Comparison of ENCODE assay signal across 24 cellular contexts in the genomic region with DNA sequence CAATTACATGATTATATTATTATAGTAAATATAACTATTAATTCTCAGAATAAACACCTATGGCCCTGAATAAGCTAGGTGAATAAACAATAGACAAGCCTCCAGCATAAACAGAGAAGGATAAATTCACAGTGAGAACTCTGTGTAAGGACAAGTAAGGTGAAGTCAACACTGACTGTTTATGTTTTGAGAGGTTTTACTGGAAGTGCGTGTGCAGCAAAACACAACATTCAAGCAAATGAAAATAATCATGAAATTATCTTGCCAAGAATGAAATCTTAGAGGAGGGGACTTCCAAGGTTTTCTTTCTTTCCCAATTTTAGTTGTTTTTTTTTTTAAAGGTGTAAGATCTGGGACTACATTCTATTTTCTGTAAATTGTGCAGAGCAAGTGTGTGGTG.
"Had no signal": no experiment of that assay in that cellular context is flagged by ENCODE, and none has a peak within 500 bp of the region (broad histone marks: within the 10 kb centered on the region; RNA-seq: fewer than 3 reads in every experiment).

No MANE protein-coding gene starts in this region.

- H3K36me3 Mint-ChIP-seq: mesothelial cell of epicardium; naive B cell; natural killer cell; stimulated activated memory B cell treated with anti-CD40 and anti-IgM and Interleukin-4, amounts not matched to agents 10 μg/mL and 1 μg/mL and 100 μg/mL, for 72 hours; type B pancreatic cell had no signal

- H3K9me3 ChIP-seq: left ventricle myocardium inferior, ovary, right atrium auricular region, right lobe of liver, tibial nerve, vagina had no signal

- H3K4me1 ChIP-seq: left ventricle myocardium inferior, right atrium auricular region, right lobe of liver, vagina had no signal

- H3K36me3 ChIP-seq: left ventricle myocardium inferior, ovary, right atrium auricular region, right lobe of liver, tibial nerve, vagina had no signal

- H3K4me2 ChIP-seq: smooth muscle cell had no signal

- H3K4me3 Mint-ChIP-seq: mesothelial cell of epicardium; naive B cell; natural killer cell; nephron progenitor cell; stimulated activated memory B cell treated with anti-CD40 and anti-IgM and Interleukin-4, amounts not matched to agents 10 μg/mL and 1 μg/mL and 100 μg/mL, for 72 hours; stimulated activated naive CD8-positive, alpha-beta T cell treated with anti-CD3 and anti-CD28 coated beads, Interleukin-15, amount 100 ng/mL, for 72 hours; type B pancreatic cell had no signal

- H3K27ac ChIP-seq: left ventricle myocardium inferior, ovary, right atrium auricular region, right lobe of liver, vagina had no signal

- H3K9me3 Mint-ChIP-seq: mesothelial cell of epicardium; nephron progenitor cell; stimulated activated memory B cell treated with anti-CD40 and anti-IgM and Interleukin-4, amounts not matched to agents 10 μg/mL and 1 μg/mL and 100 μg/mL, for 72 hours; stimulated activated naive CD8-positive, alpha-beta T cell treated with anti-CD3 and anti-CD28 coated beads, Interleukin-15, amount 100 ng/mL, for 72 hours; type B pancreatic cell had no signal

- H3K4me1 Mint-ChIP-seq: naive B cell; natural killer cell; nephron progenitor cell; stimulated activated memory B cell treated with anti-CD40 and anti-IgM and Interleukin-4, amounts not matched to agents 10 μg/mL and 1 μg/mL and 100 μg/mL, for 72 hours; stimulated activated naive CD8-positive, alpha-beta T cell treated with anti-CD3 and anti-CD28 coated beads, Interleukin-15, amount 100 ng/mL, for 72 hours had no signal

- DNase-seq: islet precursor cell; left ventricle myocardium inferior; mesendoderm; naive B cell; natural killer cell; nephron progenitor cell; ovary; right lobe of liver; stimulated activated CD4-positive, alpha-beta T cell treated with anti-CD3 and anti-CD28 coated beads, Interleukin-1b, Interleukin-23, amount 100 ng/mL, for 48 hours; stimulated activated CD4-positive, alpha-beta T cell treated with anti-CD3 and anti-CD28 coated beads, Interleukin-2, amount 100 ng/mL, for 48 hours; stimulated activated CD4-positive, alpha-beta T cell treated with anti-CD3 and anti-CD28 coated beads, Interleukin-4, amount 100 ng/mL, for 4 hours; stimulated activated CD8-positive, alpha-beta memory T cell treated with anti-CD3 and anti-CD28 coated beads, Interleukin-4, amount 100 ng/mL, for 48 hours; stimulated activated naive CD4-positive, alpha-beta T cell treated with Interleukin-2 at 50 U/mL for 16 hours; stimulated activated naive CD8-positive, alpha-beta T cell treated with anti-CD3 and anti-CD28 coated beads, Interleukin-15, amount 100 ng/mL, for 72 hours; substantia nigra had no signal

- H3K27me3 ChIP-seq: ovary, right atrium auricular region, right lobe of liver, tibial nerve, vagina had no signal

- H3K27me3 Mint-ChIP-seq: progenitor cell of endocrine pancreas; stimulated activated memory B cell treated with anti-CD40 and anti-IgM and Interleukin-4, amounts not matched to agents 10 μg/mL and 1 μg/mL and 100 μg/mL, for 72 hours; type B pancreatic cell had no signal

- H3K27ac Mint-ChIP-seq: mesothelial cell of epicardium; natural killer cell; nephron progenitor cell; progenitor cell of endocrine pancreas; stimulated activated memory B cell treated with anti-CD40 and anti-IgM and Interleukin-4, amounts not matched to agents 10 μg/mL and 1 μg/mL and 100 μg/mL, for 72 hours; stimulated activated naive CD8-positive, alpha-beta T cell treated with anti-CD3 and anti-CD28 coated beads, Interleukin-15, amount 100 ng/mL, for 72 hours; type B pancreatic cell had no signal

- ATAC-seq: natural killer cell; right lobe of liver; stimulated activated memory B cell treated with anti-CD40 and anti-IgM and Interleukin-4, amounts not matched to agents 10 μg/mL and 1 μg/mL and 100 μg/mL, for 72 hours; stimulated activated naive CD8-positive, alpha-beta T cell treated with anti-CD3 and anti-CD28 coated beads, Interleukin-15, amount 100 ng/mL, for 72 hours had no signal

- H3K4me3 ChIP-seq: left ventricle myocardium inferior, lung, ovary, right atrium auricular region, right lobe of liver, smooth muscle cell, tibial nerve, vagina had no signal
